Comparison of ENCODE assay signal across 11 cellular contexts in genomic region chr1:234845097-234845660, GRCh38.
DNase-seq lines count a peak whose midpoint lies in the region; ATAC-seq and TF ChIP-seq lines count a peak whose summit lies in the region.
"Had no signal": no experiment of that assay in that cellular context is flagged by ENCODE, and none has a peak within 500 bp of the region (broad histone marks: within the 10 kb centered on the region; RNA-seq: fewer than 3 reads in every experiment).

No MANE protein-coding gene starts in this region.

- H3K79me2 ChIP-seq in SK-N-SH (ENCODE audit: insufficient read depth) = no peaks in the 10 kb centered on the region

- no peak for TF ChIP-seq EP300 in SK-N-SH (IDR thresholded peaks at IDR 0.05; ENCODE audit: borderline replicate concordance in 1 of 2, low read depth in 1 of 2, low read length in 1 of 2)

- peak overlapping the region in 1 of 2 experiments; percentile 27; a peak in 2 of 4 replicates for H3K27ac ChIP-seq in SK-N-SH (ENCODE audit: low read depth in 2 of 2, low read length in 1 of 2)
- H3K27ac ChIP-seq: testis had no signal

- intact Hi-C loops in posterior cingulate gyrus (cut with DNase I) = loop anchor here (10.0 kb wide), 1 partner anchor 240 kb away; no protein-coding TSS in a partner anchor

- WGBS in SK-N-SH (ENCODE audit: low lambda C conversion rate) = 87% methylated on average over 5 of the region's 5 CpGs

- no peak for TF ChIP-seq CTCF in SK-N-SH (IDR thresholded peaks at IDR 0.05)

- H3K4me3 ChIP-seq in SK-N-SH (ENCODE audit: low read depth in 2 of 2, low read length in 1 of 2) = no peak overlapping the region
- H3K4me3 ChIP-seq: testis had no signal

- H3K9me2 ChIP-seq in SK-N-SH = no peaks in the 10 kb centered on the region

- POLR2A ChIA-PET in SK-N-SH (lab: Yijun Ruan, JAX) = no interaction called here

- no peak overlapping the region for H3K9ac ChIP-seq in SK-N-SH

- no peaks in the 10 kb centered on the region for H3K27me3 ChIP-seq in SK-N-SH (ENCODE audit: insufficient read depth)
- H3K27me3 ChIP-seq: testis had no signal

- H4K20me1 ChIP-seq in SK-N-SH (ENCODE audit: insufficient read depth) = no peaks in the 10 kb centered on the region

- no peak for TF ChIP-seq RAD21 in SK-N-SH (IDR thresholded peaks at IDR 0.05; ENCODE audit: low read length)

- no peak overlapping the region for H3K4me2 ChIP-seq in SK-N-SH

- CTCF ChIA-PET in SK-N-SH (lab: Yijun Ruan, JAX) = no interaction called here

- H3K4me1 ChIP-seq in SK-N-SH (ENCODE audit: control insufficient read depth in 1 of 2, insufficient read depth in 2 of 2, low read depth in 1 of 2, low read length in 1 of 2) = peaks cover 9% of the 10 kb centered on the region in 2 experiments; a peak in 3 of 4 replicates
- H3K4me1 ChIP-seq: testis had no signal

- DNase-seq in SK-N-SH (no peak), dermis blood vessel endothelial cell (peak; percentile 23), NCI-H1092 (lab: John Stamatoyannopoulos, UW) (no peak), posterior cingulate gyrus (no peak)
- DNase-seq in activated CD8-positive, alpha-beta memory T cell treated with anti-CD3 and anti-CD28 coated beads, Interleukin-2, amount 50 U/mL, for 1 hour (ENCODE audit: extremely low read depth) = peak; percentile 43
- DNase-seq in stimulated activated naive CD4-positive, alpha-beta T cell (lab: John Stamatoyannopoulos, UW) = peak in 5 of 6 experiments; percentile 4 to 66 (median 49)
- DNase-seq: NCI-H2171 treated with DMSO at 0.1 percent for 48 hours, retina, testis had no signal

- peaks cover 6% of the 10 kb centered on the region for H3F3A ChIP-seq in SK-N-SH (replicated peaks; ENCODE audit: insufficient read depth)

- ATAC-seq in SK-N-SH treated with all-trans-retinoic acid at 6 μM for 48 hours = no peak
- ATAC-seq in HG02840 (IDR thresholded peaks at IDR 0.05; ENCODE audit: low FRiP score, unreplicated experiment) = no peak

- peak overlapping the region; percentile 32; the same call in 1 of the 2 replicates for H2AFZ ChIP-seq in SK-N-SH (ENCODE audit: low read depth)

- H3K36me3 ChIP-seq in SK-N-SH (replicated peaks in 1 of 2; ENCODE audit: control insufficient read depth in 1 of 2, insufficient read depth in 2 of 2, low read length in 1 of 2) = no peaks in the 10 kb centered on the region

- H3K9me3 ChIP-seq in SK-N-SH = no peaks in the 10 kb centered on the region
- H3K9me3 ChIP-seq: testis had no signal

TF ChIP-seq in SK-N-SH, 30 proteins besides CTCF, POLR2A, EP300 and RAD21:
- TF ChIP-seq TEAD4 (IDR thresholded peaks at IDR 0.05; ENCODE audit: borderline replicate concordance, insufficient read depth) (no peak), NFIC (IDR thresholded peaks at IDR 0.05; ENCODE audit: borderline replicate concordance) (no peak), RCOR1 (IDR thresholded peaks at IDR 0.05; ENCODE audit: low read length) (no peak), NRF1 (IDR thresholded peaks at IDR 0.05; ENCODE audit: low read depth, low read length) (no peak), ELF1 (IDR thresholded peaks at IDR 0.05) (no peak), TAF1 (IDR thresholded peaks at IDR 0.05; ENCODE audit: borderline replicate concordance, low read depth, low read length) (no peak), JUND (IDR thresholded peaks at IDR 0.05) (no peak), FOXJ3 (CRISPR knock-in tag; IDR thresholded peaks at IDR 0.05) (no peak), MXI1 (IDR thresholded peaks at IDR 0.05; ENCODE audit: low read depth, low read length) (no peak), TCF12 (IDR thresholded peaks at IDR 0.05) (no peak), PBX3 (IDR thresholded peaks at IDR 0.05) (no peak), CHD2 (IDR thresholded peaks at IDR 0.05; ENCODE audit: low read length, partially characterized antibody) (no peak)

TF ChIP-seq in SK-N-SH treated with all-trans-retinoic acid at 6 μM for 48 hours, 23 proteins besides CTCF, POLR2A, EP300 and RAD21:
- TF ChIP-seq ZFP30 (CRISPR knock-in tag; IDR thresholded peaks at IDR 0.05) = no peak
- TF ChIP-seq OSR1 (CRISPR knock-in tag; IDR thresholded peaks at IDR 0.05) = no peak
- no peak for TF ChIP-seq ZFP3 (CRISPR knock-in tag; IDR thresholded peaks at IDR 0.05)
- TF ChIP-seq TOX (CRISPR knock-in tag; IDR thresholded peaks at IDR 0.05; ENCODE audit: borderline replicate concordance) = no peak
- TF ChIP-seq ESRRG (CRISPR knock-in tag; IDR thresholded peaks at IDR 0.05) = no peak
- TF ChIP-seq RARB (CRISPR knock-in tag; IDR thresholded peaks at IDR 0.05) = no peak
- TF ChIP-seq ZNF70 (CRISPR knock-in tag; IDR thresholded peaks at IDR 0.05) = no peak
- TF ChIP-seq CREB5 (CRISPR knock-in tag; IDR thresholded peaks at IDR 0.05; ENCODE audit: low read depth) = no peak
- no peak for TF ChIP-seq PATZ1 (CRISPR knock-in tag; IDR thresholded peaks at IDR 0.05; ENCODE audit: borderline replicate concordance)
- no peak for TF ChIP-seq CSDC2 (CRISPR knock-in tag; IDR thresholded peaks at IDR 0.05)
- TF ChIP-seq CSRNP3 (CRISPR knock-in tag; IDR thresholded peaks at IDR 0.05) = no peak
- no peak for TF ChIP-seq ARNTL (CRISPR knock-in tag; IDR thresholded peaks at IDR 0.05; ENCODE audit: borderline replicate concordance, low read depth)
- TF ChIP-seq TCF4 (CRISPR knock-in tag; IDR thresholded peaks at IDR 0.05; ENCODE audit: borderline replicate concordance) = no peak
- TF ChIP-seq ISL1 (CRISPR knock-in tag; IDR thresholded peaks at IDR 0.05) = no peak

Comparison
In these comparisons a context has a peak if more than half of its experiments do, and no peak if none do; other contexts are left out.
1. DNase-seq: peak in activated CD8-positive, alpha-beta memory T cell treated with anti-CD3 and anti-CD28 coated beads, Interleukin-2, amount 50 U/mL, for 1 hour (single experiment), dermis blood vessel endothelial cell (single experiment) and stimulated activated naive CD4-positive, alpha-beta T cell (5 of 6); none in SK-N-SH (single experiment), NCI-H1092 (single experiment) and posterior cingulate gyrus (0 of 10).